In the genomic region with DNA sequence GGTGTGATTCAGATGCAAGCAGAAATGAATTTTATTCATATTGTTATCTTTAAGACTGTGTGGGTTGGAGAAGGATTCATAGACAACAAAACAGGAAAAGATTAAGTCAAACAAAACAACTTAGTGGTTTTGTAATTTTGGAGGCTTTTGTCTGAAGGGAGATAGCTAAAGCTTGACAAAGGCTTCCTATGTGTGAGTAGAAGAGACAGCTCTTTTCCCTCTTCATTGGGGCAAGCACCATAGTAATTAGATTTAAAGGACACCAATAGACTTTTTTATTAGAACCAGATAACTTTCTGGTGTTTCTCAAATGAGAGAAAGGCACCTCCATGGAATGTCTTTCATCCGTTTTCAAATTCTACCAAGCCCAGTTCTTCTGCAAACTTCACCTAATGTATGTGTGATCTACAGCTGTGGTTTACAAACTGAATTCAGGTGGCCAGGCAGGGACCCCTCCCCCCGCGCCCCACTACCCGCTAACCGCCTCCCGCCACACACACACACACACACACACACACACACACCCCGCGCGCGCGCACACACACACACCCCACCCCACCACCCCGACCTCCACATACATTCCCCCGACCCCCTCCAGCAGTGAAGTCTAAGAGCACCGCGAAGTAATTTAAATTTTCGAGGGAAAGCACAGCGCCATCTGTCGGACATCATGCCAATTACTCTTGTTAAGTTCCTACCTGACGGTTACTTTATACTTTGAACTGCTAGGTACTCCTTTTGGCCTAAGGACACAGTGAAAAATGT, we compare ENCODE assay signal across 8 cellular contexts. TPM values are rescaled to one million over a fixed set of nuclear protein-coding genes. Genes with fewer than 3 reads are reported as not detected.
DNase-seq lines count a peak whose midpoint lies in the region; ATAC-seq and TF ChIP-seq lines count a peak whose summit lies in the region.

No MANE protein-coding gene starts in this region.

- no peak overlapping the region for H3K27ac Mint-ChIP-seq in activated naive CD4-positive, alpha-beta T cell treated with anti-CD3 and anti-CD28 coated beads for 36 hours

- no peaks in the 10 kb centered on the region for H3K36me3 ChIP-seq in RWPE2 (ENCODE audit: low read depth)

- peaks cover 28% of the 10 kb centered on the region for H3K4me1 ChIP-seq in RWPE2 (ENCODE audit: insufficient read depth, poor library complexity, severe bottlenecking)

- H3K27me3 Mint-ChIP-seq in activated naive CD4-positive, alpha-beta T cell treated with anti-CD3 and anti-CD28 coated beads for 36 hours (ENCODE audit: low read depth): peaks cover 19% of the 10 kb centered on the region

- CTCF ChIA-PET in activated naive CD4-positive, alpha-beta T cell treated with anti-CD3 and anti-CD28 coated beads for 36 hours (lab: Charles Lee): interaction anchor here (0.6 to 2.5 kb wide), 10 partner anchors 12 to 687 kb away, joined by 3 to 10 read pairs (median 4); no protein-coding TSS in a partner anchor

- H3K9me3 ChIP-seq in RWPE2 (ENCODE audit: severe bottlenecking): no peaks in the 10 kb centered on the region

- H3K27me3 ChIP-seq in RWPE2 (ENCODE audit: insufficient read depth, poor library complexity, severe bottlenecking): no peaks in the 10 kb centered on the region

- DNase-seq in SHP77 treated with DMSO at 0.1 percent for 48 hours (lab: John Stamatoyannopoulos, UW) (peak; percentile 9), SHP77 (lab: John Stamatoyannopoulos, UW) (no peak), RWPE2 (ENCODE audit: low spot score) (no peak), head of caudate nucleus (peak in 39 of 42 donors; percentile 7 to 87 (median 64)), renal cortical epithelial cell (ENCODE audit: low read depth) (peak; percentile 68), NCI-H1105 (lab: John Stamatoyannopoulos, UW) (no peak)
- peak; percentile 82 for DNase-seq in activated naive CD4-positive, alpha-beta T cell treated with anti-CD3 and anti-CD28 coated beads for 36 hours

- intact Hi-C loops in activated naive CD4-positive, alpha-beta T cell treated with anti-CD3 and anti-CD28 coated beads for 36 hours (cut with micrococcal nuclease): loop anchor here (1.0 to 10.0 kb wide), 6 partner anchors 62 to 877 kb away; a partner anchor contains a TSS
- intact Hi-C loops in head of caudate nucleus (cut with DNase I): no loop called here

- peak overlapping the region; percentile 86 for H3K27ac ChIP-seq in RWPE2 (ENCODE audit: poor library complexity, severe bottlenecking)

- H3K9me3 Mint-ChIP-seq in activated naive CD4-positive, alpha-beta T cell treated with anti-CD3 and anti-CD28 coated beads for 36 hours: no peaks in the 10 kb centered on the region

- no peak overlapping the region for H3K4me3 ChIP-seq in RWPE2 (ENCODE audit: severe bottlenecking)

- peaks cover 9% of the 10 kb centered on the region for H3K4me1 Mint-ChIP-seq in activated naive CD4-positive, alpha-beta T cell treated with anti-CD3 and anti-CD28 coated beads for 36 hours (ENCODE audit: low read depth)

- ATAC-seq in HG03103 (IDR thresholded peaks at IDR 0.05; ENCODE audit: low read depth, unreplicated experiment): peak; percentile 78
- ATAC-seq in RWPE2 (ENCODE audit: low read depth): no peak

- no peaks in the 10 kb centered on the region for H3K36me3 Mint-ChIP-seq in activated naive CD4-positive, alpha-beta T cell treated with anti-CD3 and anti-CD28 coated beads for 36 hours (ENCODE audit: low read depth)

- peak overlapping the region; percentile 17 for H3K4me3 Mint-ChIP-seq in activated naive CD4-positive, alpha-beta T cell treated with anti-CD3 and anti-CD28 coated beads for 36 hours

- TF ChIP-seq CTCF in RWPE2 (IDR thresholded peaks at IDR 0.05; ENCODE audit: poor library complexity, severe bottlenecking): peak; percentile 50

RNA-seq across cellular contexts. Expression of a gene that starts 31.7 kb away (rescaled TPM):
- not detected for total RNA-seq in activated naive CD4-positive, alpha-beta T cell treated with anti-CD3 and anti-CD28 coated beads for 36 hours
- 1.9 and 3.5 TPM in 2 replicates for total RNA-seq in renal cortical epithelial cell

Comparison
In these comparisons a context has a peak if more than half of its experiments do, and no peak if none do; other contexts are left out.
1. DNase-seq: peak in SHP77 treated with DMSO at 0.1 percent for 48 hours (single experiment), activated naive CD4-positive, alpha-beta T cell treated with anti-CD3 and anti-CD28 coated beads for 36 hours (single experiment), head of caudate nucleus (39 of 42) and renal cortical epithelial cell (single experiment); none in SHP77 (0 of 2), RWPE2 (single experiment) and NCI-H1105 (single experiment).